In the genomic region with DNA sequence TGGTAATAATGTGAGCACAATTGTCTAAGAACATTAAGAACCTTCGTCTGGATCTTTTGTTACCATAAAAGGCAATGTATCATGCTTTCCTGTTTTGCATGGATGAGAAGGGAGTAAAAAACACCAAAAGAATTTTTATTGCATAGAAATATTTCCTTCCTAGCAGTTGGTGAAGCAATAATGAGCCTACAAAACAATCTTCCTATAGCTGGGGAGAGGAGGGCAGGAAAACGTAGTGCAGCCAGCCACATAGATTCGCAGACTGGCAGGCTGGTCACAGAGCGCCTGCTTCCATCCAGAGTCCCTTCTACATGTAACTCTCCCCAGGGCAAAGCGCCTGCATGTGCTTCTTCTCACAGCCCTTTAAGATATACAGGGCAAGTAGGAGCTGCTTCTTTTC, we compare ENCODE assay signal across 10 cellular contexts.
DNase-seq lines count a peak whose midpoint lies in the region; ATAC-seq, FAIRE-seq and TF ChIP-seq lines count a peak whose summit lies in the region.
"Had no signal": no experiment of that assay in that cellular context is flagged by ENCODE, and none has a peak within 500 bp of the region (broad histone marks: within the 10 kb centered on the region; RNA-seq: fewer than 3 reads in every experiment).

No MANE protein-coding gene starts in this region.

- H3K36me3 ChIP-seq in transverse colon, result no peaks in the 10 kb centered on the region

- TF ChIP-seq CTCF in cardiac fibroblast (IDR thresholded peaks at IDR 0.05; ENCODE audit: low read depth, low read length), result no peak
- no peak for TF ChIP-seq CTCF in transverse colon (IDR thresholded peaks at IDR 0.05)

- FAIRE-seq in HTR-8/SVneo (lab: Jason Lieb, UNC), result peak; percentile 76
- FAIRE-seq: frontal cortex had no signal

- ATAC-seq in left colon (peak; percentile 75), HG02763 (IDR thresholded peaks at IDR 0.05; ENCODE audit: unreplicated experiment) (no peak)

- peaks cover 8 to 22% (median 16%) of the 10 kb centered on the region in 4 donors for H3K4me1 ChIP-seq in transverse colon

- 25 to 42% methylated on average over 1 to 5 of the region's 5 CpGs for WGBS in transverse colon (ENCODE audit: low coverage in 1 of 2), 2 donors

- TF ChIP-seq POLR2A in transverse colon (IDR thresholded peaks at IDR 0.05), result no peak

- H3K27me3 ChIP-seq in transverse colon, result no peaks in the 10 kb centered on the region

- peak; percentile 28 for DNase-seq in HTR-8/SVneo (ENCODE audit: insufficient read length, low spot score)
- peak; percentile 86 to 90 for DNase-seq in cardiac fibroblast (ENCODE audit: low read depth in 2 of 2)
- DNase-seq in left colon, result peak; percentile 11 to 45
- peak; percentile 39 for DNase-seq in transverse colon
- DNase-seq in activated CD4-positive, alpha-beta T cell treated with anti-CD3 and anti-CD28 coated beads, Interleukin-2, amount 50 U/mL, for 4 hours, result no peak
- DNase-seq in DMS 273 (lab: John Stamatoyannopoulos, UW; ENCODE audit: unreplicated experiment), result no peak
- DNase-seq: activated CD4-positive, alpha-beta T cell treated with anti-CD3 and anti-CD28 coated beads, Interleukin-2, amount 50 U/mL, for 48 hours; NCI-H2029 had no signal

- H3K27ac ChIP-seq in transverse colon, result peak overlapping the region; percentile 40 to 66 (median 54)

- H3K9me3 ChIP-seq in transverse colon, result no peaks in the 10 kb centered on the region

- no peak for TF ChIP-seq EP300 in transverse colon (IDR thresholded peaks at IDR 0.05; ENCODE audit: low read depth)

- in situ Hi-C loops in transverse colon (cut with MboI; ENCODE audit: low pct_ligation_motif_present in 1 of 4, low pct_unique_long_range_greater_than_20kb in 1 of 4, low sequenced_read_pairs in 3 of 4), result no loop called here

- H3K4me3 ChIP-seq in cardiac fibroblast (replicated peaks in 1 of 2; ENCODE audit: low read depth in 2 of 2, low read length in 2 of 2), result no peak overlapping the region
- no peak overlapping the region for H3K4me3 ChIP-seq in transverse colon

- intact Hi-C loops in left colon (cut with DNase I, micrococcal nuclease) (no loop called here), transverse colon (cut with DNase I; ENCODE audit: low total_unique reads) (no loop called here)

Comparison
In these comparisons a context has a peak if more than half of its experiments do, and no peak if none do; other contexts are left out.
1. DNase-seq: peak in HTR-8/SVneo (single experiment), cardiac fibroblast (2 of 2), left colon (2 of 2) and transverse colon (single experiment); none in activated CD4-positive, alpha-beta T cell treated with anti-CD3 and anti-CD28 coated beads, Interleukin-2, amount 50 U/mL, for 4 hours (0 of 2) and DMS 273 (single experiment).